Comparison of ENCODE assay signal across 8 cellular contexts in genomic region chr11:19116315-19116970, GRCh38. TPM values are rescaled to one million over a fixed set of nuclear protein-coding genes. Genes with fewer than 3 reads are reported as not detected.
DNase-seq lines count a peak whose midpoint lies in the region; ATAC-seq and TF ChIP-seq lines count a peak whose summit lies in the region.

No MANE protein-coding gene starts in this region.

- no peak for DNase-seq in chondrocyte (ENCODE audit: low spot score)
- DNase-seq in naive thymus-derived CD8-positive, alpha-beta T cell: no peak
- no peak for DNase-seq in iPS-NIHi11 (ENCODE audit: low spot score)
- no peak for DNase-seq in RKO (ENCODE audit: low spot score)
- no peak for DNase-seq in activated gamma-delta T cell treated with Interleukin-2 at 50 U/mL for 16 hours

- H3K36me3 Mint-ChIP-seq in IgD-negative memory B cell: peaks cover 1% of the 10 kb centered on the region
- peaks cover 4% of the 10 kb centered on the region for H3K36me3 Mint-ChIP-seq in chondrocyte (ENCODE audit: low read depth)
- peaks cover 5 to 6% (median 5%) of the 10 kb centered on the region in 3 donors for H3K36me3 Mint-ChIP-seq in naive thymus-derived CD8-positive, alpha-beta T cell

- H3K27ac ChIP-seq in C4-2B: peak overlapping the region; percentile 77

- ATAC-seq in naive thymus-derived CD8-positive, alpha-beta T cell: no peak
- no peak for ATAC-seq in GM19455 (IDR thresholded peaks at IDR 0.05; ENCODE audit: unreplicated experiment)

- peak overlapping the region; percentile 93 to 98 (median 97) for H3K4me3 Mint-ChIP-seq in IgD-negative memory B cell
- H3K4me3 Mint-ChIP-seq in chondrocyte (ENCODE audit: unreplicated experiment): peak overlapping the region; percentile 93
- H3K4me3 Mint-ChIP-seq in naive thymus-derived CD8-positive, alpha-beta T cell: peak overlapping the region; percentile 90 to 99 (median 94)

- H3K4me1 Mint-ChIP-seq in IgD-negative memory B cell (peaks cover 29 to 37% (median 35%) of the 10 kb centered on the region in 3 donors), chondrocyte (ENCODE audit: low read depth) (peaks cover 9% of the 10 kb centered on the region)
- peaks cover 10 to 50% (median 49%) of the 10 kb centered on the region in 4 donors for H3K4me1 Mint-ChIP-seq in naive thymus-derived CD8-positive, alpha-beta T cell

- POLR2A ChIA-PET in naive thymus-derived CD8-positive, alpha-beta T cell (lab: Charles Lee): no interaction called here

- H3K27ac Mint-ChIP-seq in IgD-negative memory B cell: peak overlapping the region; percentile 76 to 94 (median 79)
- H3K27ac Mint-ChIP-seq in chondrocyte (ENCODE audit: unreplicated experiment): no peak overlapping the region
- peak overlapping the region in 9 of 10 donors; percentile 8 to 96 (median 92) for H3K27ac Mint-ChIP-seq in naive thymus-derived CD8-positive, alpha-beta T cell

- H3K9me3 Mint-ChIP-seq in IgD-negative memory B cell (peaks cover 0 to 2% (median 0%) of the 10 kb centered on the region in 3 donors), chondrocyte (ENCODE audit: low read depth) (no peaks in the 10 kb centered on the region)
- H3K9me3 Mint-ChIP-seq in naive thymus-derived CD8-positive, alpha-beta T cell: no peaks in the 10 kb centered on the region

- no peaks in the 10 kb centered on the region for H3K27me3 Mint-ChIP-seq in IgD-negative memory B cell
- peaks cover 23% of the 10 kb centered on the region for H3K27me3 Mint-ChIP-seq in chondrocyte (ENCODE audit: low read depth)
- no peaks in the 10 kb centered on the region for H3K27me3 Mint-ChIP-seq in naive thymus-derived CD8-positive, alpha-beta T cell

- no peak for TF ChIP-seq CTCF in C4-2B (conservative IDR thresholded peaks at IDR 0.05)
- TF ChIP-seq CTCF in chondrocyte (IDR thresholded peaks at IDR 0.05): no peak

RNA-seq across cellular contexts. Expression of gene ZDHHC13, which starts 0.5 kb away (rescaled TPM):
- 8.2 TPM for polyA plus RNA-seq in IgD-negative memory B cell
- total RNA-seq in chondrocyte: 8.1 to 10.3 TPM (median 9.9 TPM) in 3 replicates
- 10 to 100 TPM; 17.9 to 21.4 TPM for total RNA-seq in naive thymus-derived CD8-positive, alpha-beta T cell
- 1 to 10 TPM; 6.1 to 9.9 (median 9.2) TPM for polyA plus RNA-seq in naive thymus-derived CD8-positive, alpha-beta T cell

RNA-seq across cellular contexts. Expression of gene MRGPRX2, which starts 55.9 kb away (rescaled TPM):
- not detected for polyA plus RNA-seq in IgD-negative memory B cell
- not detected in 3 replicates for total RNA-seq in chondrocyte
- not detected for total RNA-seq in naive thymus-derived CD8-positive, alpha-beta T cell
- polyA plus RNA-seq in naive thymus-derived CD8-positive, alpha-beta T cell: not detected
